ENCODE assay signal across 18 cellular contexts in the genomic region with DNA sequence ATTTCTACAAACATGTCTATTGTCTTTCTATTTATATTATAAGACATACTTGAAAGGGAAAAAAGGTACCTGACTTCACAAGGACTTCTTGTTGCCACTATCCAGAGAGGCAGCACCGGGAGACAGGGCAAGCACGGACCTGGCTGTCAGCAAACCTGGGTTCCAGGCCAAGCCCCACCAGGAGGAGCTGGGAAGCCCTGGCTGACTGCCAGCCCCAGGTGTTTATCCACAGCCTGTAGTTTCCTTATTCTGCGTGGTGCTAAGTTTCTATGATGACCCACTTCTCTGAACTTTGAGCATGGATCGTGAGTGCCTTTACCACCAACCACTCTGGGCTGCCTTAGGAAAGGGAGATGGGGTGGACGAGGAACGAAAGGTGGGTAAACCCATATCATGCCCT. TPM values are rescaled to one million over a fixed set of nuclear protein-coding genes. Genes with fewer than 3 reads are reported as not detected.
DNase-seq lines count a peak whose midpoint lies in the region; ATAC-seq, FAIRE-seq and TF ChIP-seq lines count a peak whose summit lies in the region.
"Had no signal": no experiment of that assay in that cellular context is flagged by ENCODE, and none has a peak within 500 bp of the region (broad histone marks: within the 10 kb centered on the region; RNA-seq: fewer than 3 reads in every experiment).

No MANE protein-coding gene starts in this region.

- H3K27me3 ChIP-seq in thoracic aorta (replicated peaks; ENCODE audit: insufficient read depth): no peaks in the 10 kb centered on the region

- H3K4me3 ChIP-seq in thoracic aorta: no peak overlapping the region
- H3K4me3 ChIP-seq: left ventricle myocardium inferior had no signal

- no peak for ATAC-seq in activated T-helper 17 cell treated with anti-CD3 and anti-CD28 coated beads, Interleukin-2, amount 50 U/mL, for 72 hours (replicated peaks)
- ATAC-seq in thoracic aorta (ENCODE audit: insufficient number of reproducible peaks, low FRiP score, low read depth): no peak
- no peak for ATAC-seq in effector memory CD8-positive, alpha-beta T cell (replicated peaks)
- ATAC-seq in stimulated activated naive CD8-positive, alpha-beta T cell treated with anti-CD3 and anti-CD28 coated beads, Interleukin-15, amount 100 ng/mL, for 72 hours: no peak
- ATAC-seq: naive thymus-derived CD4-positive, alpha-beta T cell; T-cell had no signal

- no peaks in the 10 kb centered on the region for H3K36me3 ChIP-seq in thoracic aorta
- H3K36me3 ChIP-seq: left ventricle myocardium inferior had no signal

- H3K36me3 Mint-ChIP-seq in activated T-helper 17 cell treated with anti-CD3 and anti-CD28 coated beads, Interleukin-2, amount 50 U/mL, for 72 hours (ENCODE audit: low read depth): no peaks in the 10 kb centered on the region
- no peaks in the 10 kb centered on the region for H3K36me3 Mint-ChIP-seq in effector memory CD8-positive, alpha-beta T cell (ENCODE audit: insufficient read depth)
- H3K36me3 Mint-ChIP-seq: T-cell had no signal

- peaks cover 43 to 67% of the 10 kb centered on the region in 2 donors for H3K4me1 ChIP-seq in thoracic aorta (ENCODE audit: control insufficient read depth in 1 of 2, low read depth in 2 of 2)

- peak; percentile 51 for FAIRE-seq in islet of Langerhans (lab: Jason Lieb, UNC)

- H3K27ac Mint-ChIP-seq in activated T-helper 17 cell treated with anti-CD3 and anti-CD28 coated beads, Interleukin-2, amount 50 U/mL, for 72 hours: peak overlapping the region; percentile 30
- H3K27ac Mint-ChIP-seq in effector memory CD8-positive, alpha-beta T cell: peak overlapping the region in 1 of 2 donors; percentile 5
- H3K27ac Mint-ChIP-seq in stimulated activated naive CD8-positive, alpha-beta T cell treated with anti-CD3 and anti-CD28 coated beads, Interleukin-15, amount 100 ng/mL, for 72 hours: peak overlapping the region in 1 of 2 donors; percentile 85

- H3K27me3 Mint-ChIP-seq in activated T-helper 17 cell treated with anti-CD3 and anti-CD28 coated beads, Interleukin-2, amount 50 U/mL, for 72 hours: no peaks in the 10 kb centered on the region
- H3K27me3 Mint-ChIP-seq in effector memory CD8-positive, alpha-beta T cell: no peaks in the 10 kb centered on the region
- no peaks in the 10 kb centered on the region for H3K27me3 Mint-ChIP-seq in stimulated activated naive CD8-positive, alpha-beta T cell treated with anti-CD3 and anti-CD28 coated beads, Interleukin-15, amount 100 ng/mL, for 72 hours
- H3K27me3 Mint-ChIP-seq: naive thymus-derived CD4-positive, alpha-beta T cell; T-cell had no signal

- DNase-seq in LoVo (ENCODE audit: low spot score): peak; percentile 57
- no peak for DNase-seq in thoracic aorta (ENCODE audit: low spot score)
- no peak for DNase-seq in activated CD4-positive, alpha-beta T cell treated with anti-CD3 and anti-CD28 coated beads, Interleukin-2, amount 50 U/mL, for 48 hours
- no peak for DNase-seq in effector memory CD8-positive, alpha-beta T cell
- no peak for DNase-seq in stimulated activated naive CD8-positive, alpha-beta T cell treated with anti-CD3 and anti-CD28 coated beads, Interleukin-15, amount 100 ng/mL, for 72 hours
- DNase-seq: activated effector memory CD4-positive, alpha-beta T cell treated with Interleukin-2 at 50 U/mL for 16 hours; left ventricle myocardium inferior; naive thymus-derived CD4-positive, alpha-beta T cell; NCI-H1694; NCI-H82; stimulated activated CD4-positive, alpha-beta T cell treated with anti-CD3 and anti-CD28 coated beads, Interleukin-15, amount 100 ng/mL, for 24 hours; T-cell had no signal

- peaks cover 41% of the 10 kb centered on the region for H3K4me1 Mint-ChIP-seq in activated T-helper 17 cell treated with anti-CD3 and anti-CD28 coated beads, Interleukin-2, amount 50 U/mL, for 72 hours
- peaks cover 17 to 31% of the 10 kb centered on the region in 2 donors for H3K4me1 Mint-ChIP-seq in effector memory CD8-positive, alpha-beta T cell (ENCODE audit: low read depth in 2 of 2)
- peaks cover 64% of the 10 kb centered on the region for H3K4me1 Mint-ChIP-seq in stimulated activated naive CD8-positive, alpha-beta T cell treated with anti-CD3 and anti-CD28 coated beads, Interleukin-15, amount 100 ng/mL, for 72 hours

- TF ChIP-seq CTCF in thoracic aorta (IDR thresholded peaks at IDR 0.05): no peak

- no peaks in the 10 kb centered on the region for H3K9me3 Mint-ChIP-seq in activated T-helper 17 cell treated with anti-CD3 and anti-CD28 coated beads, Interleukin-2, amount 50 U/mL, for 72 hours
- no peaks in the 10 kb centered on the region for H3K9me3 Mint-ChIP-seq in effector memory CD8-positive, alpha-beta T cell
- no peaks in the 10 kb centered on the region for H3K9me3 Mint-ChIP-seq in stimulated activated naive CD8-positive, alpha-beta T cell treated with anti-CD3 and anti-CD28 coated beads, Interleukin-15, amount 100 ng/mL, for 72 hours
- H3K9me3 Mint-ChIP-seq: T-cell had no signal

- no peak overlapping the region for H3K4me3 Mint-ChIP-seq in activated T-helper 17 cell treated with anti-CD3 and anti-CD28 coated beads, Interleukin-2, amount 50 U/mL, for 72 hours
- H3K4me3 Mint-ChIP-seq in effector memory CD8-positive, alpha-beta T cell: no peak overlapping the region
- no peak overlapping the region for H3K4me3 Mint-ChIP-seq in stimulated activated naive CD8-positive, alpha-beta T cell treated with anti-CD3 and anti-CD28 coated beads, Interleukin-15, amount 100 ng/mL, for 72 hours
- H3K4me3 Mint-ChIP-seq: naive thymus-derived CD4-positive, alpha-beta T cell; T-cell had no signal

- no peaks in the 10 kb centered on the region for H3K9me3 ChIP-seq in thoracic aorta
- H3K9me3 ChIP-seq: left ventricle myocardium inferior had no signal

- H3K27ac ChIP-seq in thoracic aorta: peak overlapping the region; percentile 88
- H3K27ac ChIP-seq: left ventricle myocardium inferior, VCaP had no signal

RNA-seq across cellular contexts. Expression of a gene that starts 20.5 kb away (rescaled TPM):
- total RNA-seq in activated T-helper 17 cell treated with anti-CD3 and anti-CD28 coated beads, Interleukin-2, amount 50 U/mL, for 72 hours: 1 to 10 TPM in 1 of 2 donors, under 1 TPM in 1; 0.95 to 2.5 TPM
- 10 to 100 TPM; 26.2 to 34.3 TPM for total RNA-seq in thoracic aorta

RNA-seq across cellular contexts. Expression of a gene that starts 39.2 kb away (rescaled TPM):
- not detected for total RNA-seq in activated T-helper 17 cell treated with anti-CD3 and anti-CD28 coated beads, Interleukin-2, amount 50 U/mL, for 72 hours
- not detected for total RNA-seq in thoracic aorta
- total RNA-seq: dermis microvascular lymphatic vessel endothelial cell; fibroblast of lung; left ventricle myocardium inferior; naive thymus-derived CD4-positive, alpha-beta T cell; pulmonary artery endothelial cell; T-cell had no signal

Comparison
In these comparisons a context has a peak if more than half of its experiments do, and no peak if none do; other contexts are left out.
1. RNA of a gene that starts 20.5 kb away (total RNA-seq): 26.2 to 34.3 TPM in thoracic aorta; 0.95 to 2.5 TPM in activated T-helper 17 cell treated with anti-CD3 and anti-CD28 coated beads, Interleukin-2, amount 50 U/mL, for 72 hours; every median in the first group is over 4 times any median in the second.